ENCODE assay signal across 9 cellular contexts in genomic region chr20:17568045-17568788, GRCh38.
DNase-seq lines count a peak whose midpoint lies in the region; ATAC-seq lines count a peak whose summit lies in the region.
"Had no signal": no experiment of that assay in that cellular context is flagged by ENCODE, and none has a peak within 500 bp of the region (broad histone marks: within the 10 kb centered on the region; RNA-seq: fewer than 3 reads in every experiment).

No MANE protein-coding gene starts in this region.

- no peaks in the 10 kb centered on the region for H3K36me3 Mint-ChIP-seq in activated naive CD8-positive, alpha-beta T cell

- H3K4me1 Mint-ChIP-seq in activated naive CD8-positive, alpha-beta T cell (ENCODE audit: low read depth) = peaks cover 28% of the 10 kb centered on the region
- H3K4me1 Mint-ChIP-seq in stimulated activated naive CD8-positive, alpha-beta T cell treated with anti-CD3 and anti-CD28 coated beads, Interleukin-15, amount 100 ng/mL, for 72 hours = peaks cover 28% of the 10 kb centered on the region

- no peaks in the 10 kb centered on the region for H3K27me3 Mint-ChIP-seq in activated naive CD8-positive, alpha-beta T cell
- H3K27me3 Mint-ChIP-seq in stimulated activated naive CD8-positive, alpha-beta T cell treated with anti-CD3 and anti-CD28 coated beads, Interleukin-15, amount 100 ng/mL, for 72 hours = peaks cover 13% of the 10 kb centered on the region

- no peaks in the 10 kb centered on the region for H3K9me3 Mint-ChIP-seq in activated naive CD8-positive, alpha-beta T cell (ENCODE audit: low read depth)
- H3K9me3 Mint-ChIP-seq in stimulated activated naive CD8-positive, alpha-beta T cell treated with anti-CD3 and anti-CD28 coated beads, Interleukin-15, amount 100 ng/mL, for 72 hours = no peaks in the 10 kb centered on the region

- H3K4me3 Mint-ChIP-seq in activated naive CD8-positive, alpha-beta T cell = peak overlapping the region; percentile 65
- peak overlapping the region; percentile 92 to 100 for H3K4me3 Mint-ChIP-seq in stimulated activated naive CD8-positive, alpha-beta T cell treated with anti-CD3 and anti-CD28 coated beads, Interleukin-15, amount 100 ng/mL, for 72 hours

- H3K27ac Mint-ChIP-seq in activated naive CD8-positive, alpha-beta T cell = peak overlapping the region; percentile 41
- no peak overlapping the region for H3K27ac Mint-ChIP-seq in stimulated activated naive CD8-positive, alpha-beta T cell treated with anti-CD3 and anti-CD28 coated beads, Interleukin-15, amount 100 ng/mL, for 72 hours

- peak overlapping the region; percentile 69; the same call in 1 of the 2 replicates for H3K4me3 ChIP-seq in iPS-18c (ENCODE audit: insufficient read depth, low read depth, low read length)

- ATAC-seq in stimulated activated naive CD8-positive, alpha-beta T cell treated with anti-CD3 and anti-CD28 coated beads, Interleukin-15, amount 100 ng/mL, for 72 hours = no peak
- ATAC-seq in HG02623 (IDR thresholded peaks at IDR 0.05; ENCODE audit: unreplicated experiment) = no peak

- DNase-seq in NCI-H2227 treated with DMSO at 0.1 percent for 48 hours (lab: John Stamatoyannopoulos, UW) = peak; percentile 8
- no peak for DNase-seq in NCI-H2227 (lab: John Stamatoyannopoulos, UW; ENCODE audit: unreplicated experiment)
- no peak for DNase-seq in stimulated activated naive CD8-positive, alpha-beta T cell treated with anti-CD3 and anti-CD28 coated beads, Interleukin-15, amount 100 ng/mL, for 72 hours
- no peak for DNase-seq in effector CD4-positive, alpha-beta T cell
- no peak for DNase-seq in SIG-M5 treated with dmso at 0.1 percent for 504 hours (lab: John Stamatoyannopoulos, UW; ENCODE audit: unreplicated experiment)

- H3K9me3 ChIP-seq in iPS-18c (ENCODE audit: control insufficient read depth, insufficient read depth, low read length) = no peaks in the 10 kb centered on the region
- H3K9me3 ChIP-seq: BLaER1 had no signal
